In the genomic region with DNA sequence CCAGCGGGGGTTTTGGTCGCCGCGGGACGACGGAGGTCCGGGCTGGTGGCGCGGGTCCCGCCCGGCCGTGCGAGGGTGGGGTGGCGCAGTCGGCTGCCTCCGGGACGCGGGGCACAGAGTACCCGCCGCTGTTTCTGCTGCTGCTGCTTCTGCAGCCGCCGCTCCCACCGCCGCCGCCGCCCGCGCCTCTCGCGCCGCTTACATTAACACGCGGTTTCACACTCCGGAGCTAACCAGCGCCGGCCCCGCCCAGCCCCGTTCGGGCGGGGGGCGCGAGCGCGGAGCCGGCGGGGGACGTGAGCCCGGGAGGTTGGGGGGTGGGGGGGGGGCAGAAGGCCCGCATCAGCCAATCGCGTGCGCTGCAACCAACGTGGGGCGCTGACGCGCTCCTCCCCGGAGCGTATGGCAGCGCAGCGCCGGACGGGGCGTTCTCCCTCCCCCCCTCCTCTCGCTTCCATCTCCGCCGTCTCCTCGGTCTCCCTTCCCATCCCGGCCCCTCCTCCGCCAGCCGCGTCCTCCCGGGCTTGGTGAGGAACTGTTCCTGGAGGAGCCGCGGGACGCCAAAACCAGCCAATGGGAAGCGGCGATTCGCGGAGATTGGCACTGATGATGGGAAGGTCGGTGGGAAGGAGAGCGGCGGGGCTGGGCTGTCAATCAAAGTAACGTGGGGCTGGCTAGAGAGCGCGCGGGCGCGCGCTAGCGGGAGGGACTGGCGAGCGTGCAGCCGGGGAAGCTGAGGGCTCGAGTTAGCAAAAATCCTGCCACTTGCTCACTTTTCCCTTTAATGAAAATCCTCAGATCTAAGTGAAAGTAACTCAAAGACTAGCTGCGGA, we compare ENCODE assay signal across 8 cellular contexts. TPM values are rescaled to one million over a fixed set of nuclear protein-coding genes. Genes with fewer than 3 reads are reported as not detected.
A peak's percentile ranks its signal among the peaks of the same experiment; 100 is the strongest.
DNase-seq lines count a peak whose midpoint lies in the region; ATAC-seq, FAIRE-seq and TF ChIP-seq lines count a peak whose summit lies in the region.

TLE1 (minus strand) TSS at position 205 of the 833 bp plus-strand sequence. CDS start 1,307 bp downstream, outside the sequence.

- peak within 1 kb of the TSS; percentile 99 to 100 (median 99) for H3K4me3 Mint-ChIP-seq in nephron

- peak within 1 kb of the TSS; percentile 78 for H3K4me3 ChIP-seq in fibroblast of villous mesenchyme (ENCODE audit: low read depth, low read length)

- DNase-seq in D721Med (ENCODE audit: insufficient read length, low spot score) (peak; percentile 81), KG1 (lab: John Stamatoyannopoulos, UW) (peak; percentile 52), RPMI8226 (peak; percentile 90), fibroblast of villous mesenchyme (ENCODE audit: low read depth) (peak; percentile 100)
- DNase-seq in activated naive CD4-positive, alpha-beta T cell (lab: John Stamatoyannopoulos, UW): peak; percentile 45 to 77 (median 55)
- peak; percentile 63 for DNase-seq in stimulated activated naive CD4-positive, alpha-beta T cell treated with Interleukin-2 at 50 U/mL for 16 hours (lab: John Stamatoyannopoulos, UW)

- peaks cover 8% of the 10 kb centered on the region for H3K27me3 Mint-ChIP-seq in nephron (ENCODE audit: low read depth)

- H3K36me3 Mint-ChIP-seq in nephron (ENCODE audit: low read depth): peaks cover 5% of the 10 kb centered on the region

- TF ChIP-seq CTCF in D721Med (IDR thresholded peaks at IDR 0.05; ENCODE audit: insufficient read depth, missing control alignments) (no peak), fibroblast of villous mesenchyme (IDR thresholded peaks at IDR 0.05; ENCODE audit: insufficient read depth, low read depth, low read length) (no peak), nephron (IDR thresholded peaks at IDR 0.05; ENCODE audit: unreplicated experiment in 3 of 3) (no peak)

- peak within 1 kb of the TSS; percentile 82 to 99 (median 98) for H3K27ac Mint-ChIP-seq in nephron

- FAIRE-seq in D721Med (lab: Jason Lieb, UNC): no peak

- no peaks in the 10 kb centered on the region for H3K9me3 Mint-ChIP-seq in nephron

- H3K4me1 Mint-ChIP-seq in nephron: peaks cover 31% of the 10 kb centered on the region

- peak; percentile 77 for ATAC-seq in GM21737 (IDR thresholded peaks at IDR 0.05; ENCODE audit: unreplicated experiment)

RNA-seq across cellular contexts. Expression of gene TLE1, which starts in this region (rescaled TPM):
- 33.5 and 39.3 TPM in 2 replicates for total RNA-seq in fibroblast of villous mesenchyme

Comparison
In these comparisons a context has a peak if more than half of its experiments do, and no peak if none do; other contexts are left out.
1. Peak in every context shown above with its lines: DNase-seq, ATAC-seq and H3K4me3 ChIP-seq.